ENCODE assay signal across 8 cellular contexts in the genomic region with DNA sequence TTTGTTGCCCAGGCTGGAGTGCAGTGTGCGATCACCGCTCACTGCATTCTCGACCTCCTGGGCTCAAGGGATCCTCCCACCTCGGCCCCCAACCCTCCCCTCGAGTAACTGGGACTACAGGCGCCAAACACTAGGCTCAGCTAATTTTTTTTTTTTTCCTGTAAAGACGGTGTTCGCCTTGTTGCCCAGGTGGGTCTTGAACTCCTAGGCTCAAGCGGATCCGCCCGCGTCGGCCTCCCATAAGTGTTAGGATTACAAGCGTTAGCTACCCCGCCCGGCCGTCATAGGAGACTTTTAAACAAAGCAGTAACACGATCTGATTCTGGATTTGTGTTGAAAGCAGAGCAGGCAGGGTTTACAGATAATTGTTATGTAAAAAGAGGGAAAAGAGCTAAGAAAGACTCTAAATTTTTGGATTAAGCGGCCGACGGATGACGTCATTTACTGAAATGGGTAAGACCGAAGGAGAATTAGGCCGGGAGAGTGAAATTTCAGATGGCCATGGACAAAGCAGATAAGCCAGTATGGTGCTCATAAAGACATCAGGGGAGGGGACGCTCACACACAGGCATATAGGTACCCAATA. TPM values are rescaled to one million over a fixed set of nuclear protein-coding genes. Genes with fewer than 3 reads are reported as not detected.
DNase-seq lines count a peak whose midpoint lies in the region; ATAC-seq and TF ChIP-seq lines count a peak whose summit lies in the region.

No MANE protein-coding gene starts in this region.

- H3K27ac ChIP-seq in HCT116 (ENCODE audit: low read depth, low read length) (peak overlapping the region; percentile 95), suprapubic skin (peak overlapping the region; percentile 99)

- H3K27me3 Mint-ChIP-seq in WTC11 (ENCODE audit: low read depth) = no peaks in the 10 kb centered on the region
- H3K27me3 Mint-ChIP-seq in effector memory CD8-positive, alpha-beta T cell = no peaks in the 10 kb centered on the region

- peak overlapping the region; percentile 81 for H3K4me2 ChIP-seq in HCT116 (ENCODE audit: low read length)

- H3K4me3 Mint-ChIP-seq in WTC11 = peak overlapping the region; percentile 98
- H3K4me3 Mint-ChIP-seq in effector memory CD8-positive, alpha-beta T cell = peak overlapping the region; percentile 88 to 92

- H3K4me1 ChIP-seq in HCT116 (ENCODE audit: control insufficient read depth in 1 of 2, insufficient read depth in 2 of 2, low read length in 2 of 2) = peaks cover 9 to 15% of the 10 kb centered on the region in 2 experiments; a peak in 2 of 4 replicates
- H3K4me1 ChIP-seq in mononuclear cell (ENCODE audit: insufficient read depth, low read length) = peaks cover 43% of the 10 kb centered on the region
- peaks cover 41% of the 10 kb centered on the region for H3K4me1 ChIP-seq in suprapubic skin

- WGBS in suprapubic skin = 1% methylated on average over 25 of the region's 25 CpGs

- no peak for TF ChIP-seq CTCF in GM12865 (IDR thresholded peaks at IDR 0.05; ENCODE audit: insufficient read depth, low read depth, low read length, missing control alignments)
- no peak for TF ChIP-seq CTCF in HCT116 (IDR thresholded peaks at IDR 0.05 in 2 of 3, conservative IDR thresholded peaks at IDR 0.05 in 1 of 3; ENCODE audit: borderline replicate concordance in 1 of 3, insufficient read depth in 1 of 3, low read depth in 2 of 3, low read length in 2 of 3)
- TF ChIP-seq CTCF in WTC11 (IDR thresholded peaks at IDR 0.05) = no peak
- no peak for TF ChIP-seq CTCF in suprapubic skin (IDR thresholded peaks at IDR 0.05)

- RAD21 ChIA-PET in HCT116 (lab: Charles Lee; ENCODE audit: low non-redundant PET in 1 of 2, low total read pairs in 2 of 2, uncharacterized antibody in 2 of 2, unreplicated experiment in 2 of 2) = no interaction called here

- H3K27ac Mint-ChIP-seq in WTC11 = peak overlapping the region; percentile 100
- H3K27ac Mint-ChIP-seq in effector memory CD8-positive, alpha-beta T cell = peak overlapping the region; percentile 98 to 99

- ATAC-seq in HCT116 = peak; percentile 10
- ATAC-seq in WTC11 = peak; percentile 1; the same call in 1 of the 2 replicates
- ATAC-seq in effector memory CD8-positive, alpha-beta T cell (replicated peaks) = peak; percentile 1

- H3K36me3 Mint-ChIP-seq in WTC11 = no peaks in the 10 kb centered on the region
- H3K36me3 Mint-ChIP-seq in effector memory CD8-positive, alpha-beta T cell (ENCODE audit: insufficient read depth) = peaks cover 27% of the 10 kb centered on the region

- DNase-seq in GM12865 (ENCODE audit: low read depth) (no peak), HCT116 (ENCODE audit: low read depth, low spot score) (no peak), NCI-H1092 (lab: John Stamatoyannopoulos, UW) (peak; percentile 76), WTC11 (ENCODE audit: low spot score) (peak; percentile 53), suprapubic skin (ENCODE audit: low spot score in 2 of 2) (peak; percentile 75 to 82), SW480 (ENCODE audit: low spot score) (no peak)
- no peak for DNase-seq in effector memory CD8-positive, alpha-beta T cell

- intact Hi-C loops in HCT116 (cut with micrococcal nuclease) = loop anchor here (5.0 kb wide), 1 partner anchor 1375 kb away; no protein-coding TSS in a partner anchor

- BruUV-seq in HCT116 (replicated peaks; lab: Mats Ljungman, UMichigan) = TSS peak; percentile 90

- no peak for TF ChIP-seq RAD21 in HCT116 (IDR thresholded peaks at IDR 0.05; ENCODE audit: low read depth)

- H3K4me3 ChIP-seq in GM12865 (ENCODE audit: low read depth, low read length) = peak overlapping the region; percentile 100
- peak overlapping the region; percentile 95 to 97 for H3K4me3 ChIP-seq in HCT116 (replicated peaks in 1 of 2; ENCODE audit: low read depth in 1 of 2, low read length in 2 of 2)
- peak overlapping the region; percentile 92 for H3K4me3 ChIP-seq in mononuclear cell (ENCODE audit: low read length)
- H3K4me3 ChIP-seq in suprapubic skin = peak overlapping the region; percentile 88

- H3K9ac ChIP-seq in HCT116 (ENCODE audit: low read length) = peak overlapping the region; percentile 91

- H2AFZ ChIP-seq in HCT116 (ENCODE audit: low read depth, low read length, poor library complexity, severe bottlenecking) = no peak overlapping the region

- H4K20me1 ChIP-seq in HCT116 (ENCODE audit: insufficient read depth) = peaks cover 8% of the 10 kb centered on the region; the same call in 1 of the 2 replicates

- H3K79me2 ChIP-seq in HCT116 (ENCODE audit: insufficient read depth, low read length) = peaks cover 68% of the 10 kb centered on the region

- CTCF ChIA-PET in HCT116 (lab: Charles Lee) (interaction anchor here (0.7 to 2.1 kb wide), 7 partner anchors 17 to 776 kb away, joined by 3 to 11 read pairs (median 3); a partner anchor contains a TSS), WTC11 (lab: Charles Lee) (interaction anchor here (0.8 to 2.5 kb wide), 7 partner anchors 17 to 263 kb away, joined by 3 to 20 read pairs (median 5); a partner anchor contains a TSS)

- no peak for TF ChIP-seq POLR2A in HCT116 (IDR thresholded peaks at IDR 0.05; ENCODE audit: borderline replicate concordance, extremely low read depth, insufficient read depth, insufficient read length)
- TF ChIP-seq POLR2A in suprapubic skin (IDR thresholded peaks at IDR 0.05) = no peak

- no peaks in the 10 kb centered on the region for H3K9me2 ChIP-seq in HCT116 (ENCODE audit: insufficient read depth)

- H3K9me3 ChIP-seq in HCT116 (ENCODE audit: control insufficient read depth in 1 of 2, insufficient read depth in 1 of 2, low read depth in 1 of 2, low read length in 2 of 2) (no peaks in the 10 kb centered on the region), mononuclear cell (ENCODE audit: low read depth, low read length) (no peaks in the 10 kb centered on the region), suprapubic skin (no peaks in the 10 kb centered on the region)

- H3K27me3 ChIP-seq in HCT116 (ENCODE audit: insufficient read depth, low read length) (no peaks in the 10 kb centered on the region), mononuclear cell (ENCODE audit: insufficient read depth, low read length) (no peaks in the 10 kb centered on the region), suprapubic skin (no peaks in the 10 kb centered on the region)

- POLR2A ChIA-PET in HCT116 (lab: Charles Lee) = interaction anchor here (1.0 to 1.9 kb wide), 7 partner anchors 13 to 394 kb away, joined by 3 to 9 read pairs (median 4); a partner anchor contains a TSS
- POLR2A ChIA-PET in WTC11 (lab: Charles Lee) = interaction anchor here (1.2 to 2.0 kb wide), 3 partner anchors 11 to 131 kb away, joined by 3 to 6 read pairs (median 5); a partner anchor contains a TSS

- no peaks in the 10 kb centered on the region for H3K36me3 ChIP-seq in HCT116 (ENCODE audit: control insufficient read depth in 1 of 2, insufficient read depth in 2 of 2, low read length in 2 of 2)
- H3K36me3 ChIP-seq in suprapubic skin = no peaks in the 10 kb centered on the region

- H3K4me1 Mint-ChIP-seq in WTC11 = peaks cover 47% of the 10 kb centered on the region
- H3K4me1 Mint-ChIP-seq in effector memory CD8-positive, alpha-beta T cell (ENCODE audit: low read depth in 2 of 2) = peaks cover 31 to 48% of the 10 kb centered on the region in 2 donors

- TF ChIP-seq EP300 in suprapubic skin (IDR thresholded peaks at IDR 0.05) = no peak

- no peaks in the 10 kb centered on the region for H3K9me3 Mint-ChIP-seq in WTC11
- H3K9me3 Mint-ChIP-seq in effector memory CD8-positive, alpha-beta T cell = no peaks in the 10 kb centered on the region

TF ChIP-seq in HCT116, 20 proteins besides CTCF, POLR2A, EP300 and RAD21 (continues in another document):
- TF ChIP-seq SRF (IDR thresholded peaks at IDR 0.05; ENCODE audit: low read depth) = no peak
- TF ChIP-seq, protein P1, sequence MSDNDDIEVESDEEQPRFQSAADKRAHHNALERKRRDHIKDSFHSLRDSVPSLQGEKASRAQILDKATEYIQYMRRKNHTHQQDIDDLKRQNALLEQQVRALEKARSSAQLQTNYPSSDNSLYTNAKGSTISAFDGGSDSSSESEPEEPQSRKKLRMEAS (IDR thresholded peaks at IDR 0.05) = no peak
- TF ChIP-seq JUND (IDR thresholded peaks at IDR 0.05) = no peak
- no peak for TF ChIP-seq ZNF274 (IDR thresholded peaks at IDR 0.05; ENCODE audit: low read depth, low read length)
- no peak for TF ChIP-seq EZH2phosphoT487 (IDR thresholded peaks at IDR 0.05; ENCODE audit: borderline replicate concordance)
- TF ChIP-seq, protein P2, sequence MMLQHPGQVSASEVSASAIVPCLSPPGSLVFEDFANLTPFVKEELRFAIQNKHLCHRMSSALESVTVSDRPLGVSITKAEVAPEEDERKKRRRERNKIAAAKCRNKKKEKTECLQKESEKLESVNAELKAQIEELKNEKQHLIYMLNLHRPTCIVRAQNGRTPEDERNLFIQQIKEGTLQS (IDR thresholded peaks at IDR 0.05) = no peak
- TF ChIP-seq FOSL1 (IDR thresholded peaks at IDR 0.05; ENCODE audit: low read depth) = no peak

TF ChIP-seq in WTC11, 78 proteins besides CTCF, POLR2A, EP300 and RAD21:
- no peak for TF ChIP-seq ATF1 (CRISPR knock-in tag; IDR thresholded peaks at IDR 0.05)
- TF ChIP-seq, protein P3, sequence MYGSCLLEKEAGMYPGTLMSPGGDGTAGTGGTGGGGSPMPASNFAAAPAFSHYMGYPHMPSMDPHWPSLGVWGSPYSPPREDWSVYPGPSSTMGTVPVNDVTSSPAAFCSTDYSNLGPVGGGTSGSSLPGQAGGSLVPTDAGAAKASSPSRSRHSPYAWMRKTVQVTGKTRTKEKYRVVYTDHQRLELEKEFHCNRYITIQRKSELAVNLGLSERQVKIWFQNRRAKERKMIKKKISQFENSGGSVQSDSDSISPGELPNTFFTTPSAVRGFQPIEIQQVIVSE (CRISPR knock-in tag; IDR thresholded peaks at IDR 0.05; ENCODE audit: borderline replicate concordance) = 0 out of 2 replicates have a peak, but pooled peaks have one; percentile 29
- 0 out of 2 replicates have a peak, but pooled peaks have one; percentile 37 for TF ChIP-seq EMX1 (CRISPR knock-in tag; IDR thresholded peaks at IDR 0.05)

RNA-seq across cellular contexts. Expression of a gene that starts 0.7 kb away (rescaled TPM):
- 16.0 TPM for total RNA-seq in HCT116 (2021; ENCODE audit: unreplicated experiment)
- 9.5 and 10.6 TPM in 2 replicates for polyA plus RNA-seq in HCT116 (2012)
- total RNA-seq in WTC11 (2021) = 16.8 to 19.6 TPM (median 18.3 TPM) in 3 replicates
- total RNA-seq in mononuclear cell = 10.5 TPM
- total RNA-seq in suprapubic skin = 10 to 100 TPM in 3 of 4 donors, 1 to 10 TPM in 1; 9.6 to 17.2 (median 12.7) TPM

RNA-seq across cellular contexts. Expression of a gene that starts 1.1 kb away (rescaled TPM):
- 32.9 TPM for total RNA-seq in HCT116 (2021; ENCODE audit: unreplicated experiment)
- 16.4 and 16.6 TPM in 2 replicates for polyA plus RNA-seq in HCT116 (2012)
- total RNA-seq in WTC11 (2021) = 47.8 to 61.1 TPM (median 51.3 TPM) in 3 replicates
- 35.3 TPM for total RNA-seq in mononuclear cell
- total RNA-seq in suprapubic skin = 10 to 100 TPM; 13.6 to 43.9 (median 16.3) TPM

Comparison
In these comparisons a context has a peak if more than half of its experiments do, and no peak if none do; other contexts are left out.
1. DNase-seq: peak in NCI-H1092 (single experiment), WTC11 (single experiment) and suprapubic skin (2 of 2); none in GM12865 (single experiment), HCT116 (single experiment), effector memory CD8-positive, alpha-beta T cell (0 of 3) and SW480 (single experiment).
2. Peak in every context shown above with its lines, with median percentiles within 50 percentile points of each other: H3K4me3 ChIP-seq and ATAC-seq.